In the genomic region with DNA sequence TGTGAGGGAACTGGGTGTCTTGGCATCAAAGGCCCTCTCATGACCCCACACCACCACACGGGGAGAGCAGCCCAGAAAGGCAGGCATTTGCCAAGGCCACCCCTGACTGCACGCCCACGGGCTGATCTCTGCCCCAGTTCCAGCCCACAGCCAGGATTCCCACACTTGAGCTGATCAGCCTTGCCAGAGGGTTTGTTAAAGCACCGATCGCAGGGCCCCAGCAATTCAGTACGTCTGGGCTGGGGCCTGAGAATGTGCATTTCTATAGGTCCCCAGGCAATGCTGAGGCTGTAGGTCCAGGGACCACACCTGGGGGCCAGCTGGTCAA, we compare ENCODE assay signal across 12 cellular contexts.
A peak's percentile ranks its signal among the peaks of the same experiment; 100 is the strongest.
DNase-seq lines count a peak whose midpoint lies in the region; ATAC-seq and TF ChIP-seq lines count a peak whose summit lies in the region.
"Had no signal": no experiment of that assay in that cellular context is flagged by ENCODE, and none has a peak within 500 bp of the region (broad histone marks: within the 10 kb centered on the region; RNA-seq: fewer than 3 reads in every experiment).

No MANE protein-coding gene starts in this region.

- WGBS in testis, 2 donors, result 19 to 40% methylated on average over 1 to 6 of the region's 6 CpGs
- WGBS in SK-N-SH (ENCODE audit: low lambda C conversion rate), result 72% methylated on average over 5 of the region's 6 CpGs

- H3K79me2 ChIP-seq in fibroblast of lung (ENCODE audit: control insufficient read depth, insufficient read depth, low read length) (peaks cover 21% of the 10 kb centered on the region), SK-N-SH (ENCODE audit: insufficient read depth) (peaks cover 48% of the 10 kb centered on the region; the same call in 1 of the 2 replicates)

- no peak for TF ChIP-seq EP300 in SK-N-SH (IDR thresholded peaks at IDR 0.05; ENCODE audit: borderline replicate concordance in 1 of 2, low read depth in 1 of 2, low read length in 1 of 2)

- H3K9ac ChIP-seq in fibroblast of lung (ENCODE audit: insufficient read depth, low read length) (no peak overlapping the region), SK-N-SH (no peak overlapping the region)

- peaks cover 18% of the 10 kb centered on the region for H3F3A ChIP-seq in SK-N-SH (replicated peaks; ENCODE audit: insufficient read depth)

- H3K36me3 Mint-ChIP-seq in memory B cell, result peaks cover 6% of the 10 kb centered on the region
- H3K36me3 Mint-ChIP-seq: activated naive CD4-positive, alpha-beta T cell treated with anti-CD3 and anti-CD28 coated beads, Interleukin-2, amount 10 ng/mL, durations not matched to agents 7 days and 5 days had no signal

- no peaks in the 10 kb centered on the region for H3K27me3 ChIP-seq in fibroblast of lung (ENCODE audit: control insufficient read depth, insufficient read depth, low read length)
- no peaks in the 10 kb centered on the region for H3K27me3 ChIP-seq in testis
- no peaks in the 10 kb centered on the region for H3K27me3 ChIP-seq in SK-N-SH (ENCODE audit: insufficient read depth)

- no peak overlapping the region for H3K4me3 Mint-ChIP-seq in memory B cell
- H3K4me3 Mint-ChIP-seq: activated naive CD4-positive, alpha-beta T cell treated with anti-CD3 and anti-CD28 coated beads, Interleukin-2, amount 10 ng/mL, durations not matched to agents 7 days and 5 days had no signal

- H3K27ac ChIP-seq in fibroblast of lung (ENCODE audit: insufficient read depth, low read length) (no peak overlapping the region), testis (peak overlapping the region in 1 of 2 donors; percentile 58), SK-N-SH (ENCODE audit: low read depth in 2 of 2, low read length in 1 of 2) (no peak overlapping the region)

- H3K4me1 ChIP-seq in fibroblast of lung (ENCODE audit: control insufficient read depth, extremely low read depth, insufficient read depth, low read length) (peaks cover 50% of the 10 kb centered on the region), testis (peaks cover 83% of the 10 kb centered on the region), SK-N-SH (ENCODE audit: control insufficient read depth in 1 of 2, insufficient read depth in 2 of 2, low read depth in 1 of 2, low read length in 1 of 2) (peaks cover 38 to 44% of the 10 kb centered on the region in 2 experiments)

- DNase-seq in M059J (ENCODE audit: low read depth) (peak; percentile 49), fibroblast of lung (ENCODE audit: low read depth in 2 of 2) (peak; percentile 47 to 70), memory B cell (ENCODE audit: low spot score in 2 of 2) (no peak), testis (peak; percentile 82), RKO (ENCODE audit: low spot score) (no peak), SK-N-SH (no peak), NCI-H2081 treated with DMSO at 0.1 percent for 48 hours (lab: John Stamatoyannopoulos, UW) (no peak)
- DNase-seq: activated naive CD4-positive, alpha-beta T cell treated with anti-CD3 and anti-CD28 coated beads, Interleukin-2, amount 10 ng/mL, durations not matched to agents 7 days and 5 days; Caco-2; NCI-H526 had no signal

- CTCF ChIA-PET in SK-N-SH (lab: Yijun Ruan, JAX), result interaction anchor here (0.9 to 1.6 kb wide), 4 partner anchors 14 to 342 kb away, joined by 3 to 9 read pairs (median 4); no protein-coding TSS in a partner anchor

- intact Hi-C loops in testis (cut with DNase I; ENCODE audit: low total_unique reads), result no loop called here

- no peaks in the 10 kb centered on the region for H3K9me2 ChIP-seq in SK-N-SH

- no peak for ATAC-seq in memory B cell (ENCODE audit: low read depth)
- ATAC-seq in HG03175 (IDR thresholded peaks at IDR 0.05; ENCODE audit: unreplicated experiment), result no peak

- no peak for TF ChIP-seq POLR2A in testis (IDR thresholded peaks at IDR 0.05)

- POLR2A ChIA-PET in SK-N-SH (lab: Yijun Ruan, JAX), result no interaction called here

- H3K4me2 ChIP-seq in fibroblast of lung (ENCODE audit: extremely low read depth, insufficient read depth, low read length) (no peak overlapping the region), SK-N-SH (no peak overlapping the region)

- H3K36me3 ChIP-seq in fibroblast of lung (ENCODE audit: control insufficient read depth, insufficient read depth, low read length) (peaks cover 1% of the 10 kb centered on the region), testis (ENCODE audit: low read depth, missing control alignments) (no peaks in the 10 kb centered on the region), SK-N-SH (replicated peaks in 1 of 2; ENCODE audit: control insufficient read depth in 1 of 2, insufficient read depth in 2 of 2, low read length in 1 of 2) (peaks cover 4 to 9% of the 10 kb centered on the region in 2 experiments)

- peak overlapping the region; percentile 52 for H3K27ac Mint-ChIP-seq in memory B cell
- H3K27ac Mint-ChIP-seq: activated naive CD4-positive, alpha-beta T cell treated with anti-CD3 and anti-CD28 coated beads, Interleukin-2, amount 10 ng/mL, durations not matched to agents 7 days and 5 days had no signal

- H3K4me3 ChIP-seq in fibroblast of lung (replicated peaks in 1 of 4; ENCODE audit: control extremely low read depth in 1 of 4, insufficient read depth in 1 of 4, low read depth in 3 of 4, low read length in 4 of 4) (no peak overlapping the region), testis (no peak overlapping the region), SK-N-SH (ENCODE audit: low read depth in 2 of 2, low read length in 1 of 2) (no peak overlapping the region)
- H3K4me3 ChIP-seq: skin epidermis had no signal

- no peaks in the 10 kb centered on the region for H3K27me3 Mint-ChIP-seq in memory B cell

- H3K4me1 Mint-ChIP-seq in memory B cell, result peaks cover 50% of the 10 kb centered on the region
- H3K4me1 Mint-ChIP-seq: activated naive CD4-positive, alpha-beta T cell treated with anti-CD3 and anti-CD28 coated beads, Interleukin-2, amount 10 ng/mL, durations not matched to agents 7 days and 5 days had no signal

- TF ChIP-seq RAD21 in SK-N-SH (IDR thresholded peaks at IDR 0.05; ENCODE audit: low read length), result no peak

- no peaks in the 10 kb centered on the region for H3K9me3 Mint-ChIP-seq in memory B cell

- TF ChIP-seq CTCF in fibroblast of lung (conservative IDR thresholded peaks at IDR 0.05 in 1 of 2, IDR thresholded peaks at IDR 0.05 in 1 of 2; ENCODE audit: low read depth in 1 of 2, low read length in 2 of 2), result no peak
- no peak for TF ChIP-seq CTCF in testis (IDR thresholded peaks at IDR 0.05)
- TF ChIP-seq CTCF in SK-N-SH (IDR thresholded peaks at IDR 0.05), result no peak

- H2AFZ ChIP-seq in fibroblast of lung (ENCODE audit: low read length) (no peak overlapping the region), SK-N-SH (ENCODE audit: low read depth) (no peak overlapping the region)

- H4K20me1 ChIP-seq in fibroblast of lung (ENCODE audit: control insufficient read depth, extremely low read depth, insufficient read depth, low read length), result no peaks in the 10 kb centered on the region
- H4K20me1 ChIP-seq in SK-N-SH (ENCODE audit: insufficient read depth), result no peaks in the 10 kb centered on the region

- H3K9me3 ChIP-seq in fibroblast of lung (ENCODE audit: control insufficient read depth, insufficient read depth, low read depth, low read length), result no peaks in the 10 kb centered on the region
- no peaks in the 10 kb centered on the region for H3K9me3 ChIP-seq in testis
- no peaks in the 10 kb centered on the region for H3K9me3 ChIP-seq in SK-N-SH
- H3K9me3 ChIP-seq: Caco-2 had no signal

TF ChIP-seq in SK-N-SH, 30 proteins besides CTCF, POLR2A, EP300 and RAD21 (continues in another document):
- TF ChIP-seq RXRA (IDR thresholded peaks at IDR 0.05; ENCODE audit: borderline replicate concordance, low read depth) (no peak), GABPA (IDR thresholded peaks at IDR 0.05; ENCODE audit: low read depth) (no peak), CHD2 (IDR thresholded peaks at IDR 0.05; ENCODE audit: low read length, partially characterized antibody) (no peak), NRF1 (IDR thresholded peaks at IDR 0.05; ENCODE audit: low read depth, low read length) (no peak), ELF1 (IDR thresholded peaks at IDR 0.05) (no peak), RFX5 (IDR thresholded peaks at IDR 0.05; ENCODE audit: low read length) (no peak), EZH2phosphoT487 (IDR thresholded peaks at IDR 0.05; ENCODE audit: borderline replicate concordance, low read depth) (no peak), RCOR1 (IDR thresholded peaks at IDR 0.05; ENCODE audit: low read length) (no peak)
- TF ChIP-seq, protein P1, sequence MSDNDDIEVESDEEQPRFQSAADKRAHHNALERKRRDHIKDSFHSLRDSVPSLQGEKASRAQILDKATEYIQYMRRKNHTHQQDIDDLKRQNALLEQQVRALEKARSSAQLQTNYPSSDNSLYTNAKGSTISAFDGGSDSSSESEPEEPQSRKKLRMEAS (IDR thresholded peaks at IDR 0.05; ENCODE audit: low read depth), result no peak
- TF ChIP-seq, protein P2, sequence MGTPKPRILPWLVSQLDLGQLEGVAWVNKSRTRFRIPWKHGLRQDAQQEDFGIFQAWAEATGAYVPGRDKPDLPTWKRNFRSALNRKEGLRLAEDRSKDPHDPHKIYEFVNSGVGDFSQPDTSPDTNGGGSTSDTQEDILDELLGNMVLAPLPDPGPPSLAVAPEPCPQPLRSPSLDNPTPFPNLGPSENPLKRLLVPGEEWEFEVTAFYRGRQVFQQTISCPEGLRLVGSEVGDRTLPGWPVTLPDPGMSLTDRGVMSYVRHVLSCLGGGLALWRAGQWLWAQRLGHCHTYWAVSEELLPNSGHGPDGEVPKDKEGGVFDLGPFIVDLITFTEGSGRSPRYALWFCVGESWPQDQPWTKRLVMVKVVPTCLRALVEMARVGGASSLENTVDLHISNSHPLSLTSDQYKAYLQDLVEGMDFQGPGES (IDR thresholded peaks at IDR 0.05; ENCODE audit: low read depth, low read length), result no peak
- TF ChIP-seq, protein P3, sequence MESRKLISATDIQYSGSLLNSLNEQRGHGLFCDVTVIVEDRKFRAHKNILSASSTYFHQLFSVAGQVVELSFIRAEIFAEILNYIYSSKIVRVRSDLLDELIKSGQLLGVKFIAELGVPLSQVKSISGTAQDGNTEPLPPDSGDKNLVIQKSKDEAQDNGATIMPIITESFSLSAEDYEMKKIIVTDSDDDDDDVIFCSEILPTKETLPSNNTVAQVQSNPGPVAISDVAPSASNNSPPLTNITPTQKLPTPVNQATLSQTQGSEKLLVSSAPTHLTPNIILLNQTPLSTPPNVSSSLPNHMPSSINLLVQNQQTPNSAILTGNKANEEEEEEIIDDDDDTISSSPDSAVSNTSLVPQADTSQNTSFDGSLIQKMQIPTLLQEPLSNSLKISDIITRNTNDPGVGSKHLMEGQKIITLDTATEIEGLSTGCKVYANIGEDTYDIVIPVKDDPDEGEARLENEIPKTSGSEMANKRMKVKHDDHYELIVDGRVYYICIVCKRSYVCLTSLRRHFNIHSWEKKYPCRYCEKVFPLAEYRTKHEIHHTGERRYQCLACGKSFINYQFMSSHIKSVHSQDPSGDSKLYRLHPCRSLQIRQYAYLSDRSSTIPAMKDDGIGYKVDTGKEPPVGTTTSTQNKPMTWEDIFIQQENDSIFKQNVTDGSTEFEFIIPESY (IDR thresholded peaks at IDR 0.05; ENCODE audit: borderline replicate concordance, low read depth), result no peak

Comparison
In these comparisons a context has a peak if more than half of its experiments do, and no peak if none do; other contexts are left out.
1. DNase-seq: peak in M059J (single experiment), fibroblast of lung (2 of 2) and testis (single experiment); none in memory B cell (0 of 2), RKO (single experiment), SK-N-SH (single experiment) and NCI-H2081 treated with DMSO at 0.1 percent for 48 hours (single experiment).